In genomic region chr10:127142141-127142540, GRCh38 we compare ENCODE assay signal across 28 cellular contexts. TPM values are rescaled to one million over a fixed set of nuclear protein-coding genes. Genes with fewer than 3 reads are reported as not detected.
A peak's percentile ranks its signal among the peaks of the same experiment; 100 is the strongest.
DNase-seq lines count a peak whose midpoint lies in the region; ATAC-seq and TF ChIP-seq lines count a peak whose summit lies in the region.
"Had no signal": no experiment of that assay in that cellular context is flagged by ENCODE, and none has a peak within 500 bp of the region (broad histone marks: within the 10 kb centered on the region; RNA-seq: fewer than 3 reads in every experiment).

No MANE protein-coding gene starts in this region.

- no peak for TF ChIP-seq POLR2A in gastroesophageal sphincter (IDR thresholded peaks at IDR 0.05)

- no peak overlapping the region for H3K18ac ChIP-seq in mesendoderm (ENCODE audit: low read length)

- no peak for TF ChIP-seq EP300 in gastroesophageal sphincter (IDR thresholded peaks at IDR 0.05)

- no peak overlapping the region for H2BK15ac ChIP-seq in mesendoderm (replicated peaks; ENCODE audit: low read depth)

- no peaks in the 10 kb centered on the region for H3K36me3 ChIP-seq in WERI-Rb-1
- H3K36me3 ChIP-seq in mesendoderm (ENCODE audit: control insufficient read depth, insufficient read depth, low read length) = peaks cover 3% of the 10 kb centered on the region
- peaks cover 0 to 66% of the 10 kb centered on the region in 2 donors for H3K36me3 ChIP-seq in gastroesophageal sphincter

- H4K5ac ChIP-seq in mesendoderm (ENCODE audit: low read length) = no peak overlapping the region

- H3K4me1 ChIP-seq in mesendoderm (ENCODE audit: control insufficient read depth, low read depth, low read length) (no peaks in the 10 kb centered on the region), gastroesophageal sphincter (no peaks in the 10 kb centered on the region)
- H3K4me1 ChIP-seq: Peyer's patch, SJCRH30, tibial artery had no signal

- H3K9ac ChIP-seq in mesendoderm (ENCODE audit: low read length) = no peak overlapping the region

- H3K9me3 ChIP-seq in WERI-Rb-1 (ENCODE audit: severe bottlenecking) = no peaks in the 10 kb centered on the region
- no peaks in the 10 kb centered on the region for H3K9me3 ChIP-seq in gastroesophageal sphincter
- H3K9me3 ChIP-seq: Peyer's patch, SJCRH30, tibial artery had no signal

- ATAC-seq in gastroesophageal sphincter = no peak
- ATAC-seq: activated CD8-positive, alpha-beta memory T cell treated with anti-CD3 and anti-CD28 coated beads, Interleukin-2, amount 10 ng/mL, durations not matched to agents 7 days and 5 days; activated naive CD8-positive, alpha-beta T cell treated with anti-CD3 and anti-CD28 coated beads, Interleukin-2, amount 50 U/mL, for 24 hours; activated T-cell treated with anti-CD3 and anti-CD28 coated beads, Interleukin-2, amount 50 U/mL, for 4 hours; left ventricle myocardium superior; naive thymus-derived CD4-positive, alpha-beta T cell; sciatic nerve had no signal

- no peak overlapping the region for H3K4me2 ChIP-seq in mesendoderm (ENCODE audit: low read length)

- H3K23ac ChIP-seq in mesendoderm (ENCODE audit: low read length) = no peak overlapping the region

- H4K8ac ChIP-seq in mesendoderm (ENCODE audit: low read depth, low read length) = no peak overlapping the region

- no peaks in the 10 kb centered on the region for H3K79me1 ChIP-seq in mesendoderm (ENCODE audit: low read length)

- H3K79me2 ChIP-seq in mesendoderm (ENCODE audit: control insufficient read depth, insufficient read depth, low read length) = no peaks in the 10 kb centered on the region

- no peak overlapping the region for H3K4ac ChIP-seq in mesendoderm (ENCODE audit: low read depth, low read length)

- H3K27ac ChIP-seq in WERI-Rb-1 = no peak overlapping the region
- H3K27ac ChIP-seq in mesendoderm (ENCODE audit: low read depth, low read length) = no peak overlapping the region
- H3K27ac ChIP-seq in gastroesophageal sphincter = no peak overlapping the region
- H3K27ac ChIP-seq: coronary artery, Peyer's patch, SJCRH30, tibial artery had no signal

- in situ Hi-C loops in Caki2 (cut with HindIII; ENCODE audit: low pct_unique_long_range_greater_than_20kb, low sequenced_read_pairs) = no loop called here

- no peak overlapping the region for H2BK5ac ChIP-seq in mesendoderm (ENCODE audit: low read length)

- TF ChIP-seq CTCF in WERI-Rb-1 (IDR thresholded peaks at IDR 0.05; ENCODE audit: low read depth, low read length) = peak; percentile 23; the same call in 1 of the 2 replicates
- TF ChIP-seq CTCF in gastroesophageal sphincter (IDR thresholded peaks at IDR 0.05) = no peak

- H3K27me3 ChIP-seq in WERI-Rb-1 (ENCODE audit: insufficient read depth, low read depth, severe bottlenecking) = no peaks in the 10 kb centered on the region
- H3K27me3 ChIP-seq in mesendoderm (ENCODE audit: insufficient read depth, low read length, poor library complexity) = no peaks in the 10 kb centered on the region
- no peaks in the 10 kb centered on the region for H3K27me3 ChIP-seq in gastroesophageal sphincter
- H3K27me3 ChIP-seq: Peyer's patch, SJCRH30, tibial artery had no signal

- no peak overlapping the region for H2BK120ac ChIP-seq in mesendoderm (ENCODE audit: low read depth, low read length)

- H3K4me3 ChIP-seq in WERI-Rb-1 (ENCODE audit: low read depth, low read length) = no peak overlapping the region
- H3K4me3 ChIP-seq in mesendoderm (ENCODE audit: low read length) = no peak overlapping the region
- no peak overlapping the region for H3K4me3 ChIP-seq in gastroesophageal sphincter
- H3K4me3 ChIP-seq: coronary artery, Peyer's patch, SJCRH30, tibial artery had no signal

- no peak overlapping the region for H3K56ac ChIP-seq in mesendoderm (ENCODE audit: low read length)

- no peak overlapping the region for H2AK5ac ChIP-seq in mesendoderm (ENCODE audit: low read length)

- DNase-seq in Caki2 (ENCODE audit: low read depth) (peak; percentile 14), HK-2 (ENCODE audit: unreplicated experiment) (peak; percentile 21), WERI-Rb-1 (no peak), mesendoderm (peak; percentile 32), NCI-H187 (lab: John Stamatoyannopoulos, UW) (no peak), NCI-H2171 (lab: John Stamatoyannopoulos, UW) (no peak)
- DNase-seq: activated B cell treated with CpG ODN at 0.5 μM for 24 hours; activated CD8-positive, alpha-beta memory T cell treated with anti-CD3 and anti-CD28 coated beads, Interleukin-2, amount 10 ng/mL, durations not matched to agents 7 days and 5 days; activated gamma-delta T cell treated with Interleukin-2 at 50 U/mL for 16 hours; activated naive CD8-positive, alpha-beta T cell treated with anti-CD3 and anti-CD28 coated beads, Interleukin-2, amount 50 U/mL, for 24 hours; activated T-cell treated with anti-CD3 and anti-CD28 coated beads, Interleukin-2, amount 50 U/mL, for 4 hours; effector CD8-positive, alpha-beta T cell; GDM1; KG1; left ventricle myocardium superior; naive thymus-derived CD4-positive, alpha-beta T cell; NCI-H1092 treated with DMSO at 0.1 percent for 48 hours; NCI-H2029; NCI-H2227 treated with DMSO at 0.1 percent for 48 hours; NCI-H69; Peyer's patch; SJCRH30; stimulated activated CD8-positive, alpha-beta memory T cell treated with anti-CD3 and anti-CD28 coated beads, Interleukin-4, amount 100 ng/mL, for 48 hours; tibial artery had no signal

- WGBS in mesendoderm (ENCODE audit: extremely low coverage, insufficient coverage, low lambda C conversion rate) = no CpG with 5 or more reads among the region's 6 CpGs
- WGBS in gastroesophageal sphincter (ENCODE audit: low coverage in 1 of 2), 2 donors = 80% methylated on average over 1 of the region's 6 CpGs; no CpG with 5 or more reads in 1 of the 2 donors

RNA-seq across cellular contexts. Expression of gene INSYN2A, which starts 54.2 kb away (rescaled TPM):
- not detected in 2 replicates for total RNA-seq in Caki2 (2014; rRNA removed; shearing (Covaris generic); ENCODE audit: low replicate concordance)
- polyA plus RNA-seq in mesendoderm (2013, experiment 1 of 2) = 0.17 TPM
- 0.17 TPM for polyA plus RNA-seq in mesendoderm (2013, experiment 2 of 2)
- under 1 TPM in 3 of 4 donors, not detected in 1; 0.22 to 0.85 (median 0.40) TPM for total RNA-seq in gastroesophageal sphincter
- total RNA-seq: activated B cell treated with CpG ODN at 0.5 μM for 24 hours; activated CD8-positive, alpha-beta memory T cell treated with anti-CD3 and anti-CD28 coated beads, Interleukin-2, amount 10 ng/mL, durations not matched to agents 7 days and 5 days; activated T-cell treated with anti-CD3 and anti-CD28 coated beads, Interleukin-2, amount 50 U/mL, for 4 hours; left ventricle myocardium superior; naive thymus-derived CD4-positive, alpha-beta T cell; progenitor cell of endocrine pancreas; sciatic nerve had no signal
- polyA plus RNA-seq: naive thymus-derived CD4-positive, alpha-beta T cell had no signal

Comparison
In these comparisons a context has a peak if more than half of its experiments do, and no peak if none do; other contexts are left out.
1. DNase-seq: peak in Caki2 (single experiment), HK-2 (single experiment) and mesendoderm (single experiment); none in WERI-Rb-1 (single experiment), NCI-H187 (0 of 2) and NCI-H2171 (single experiment).